In the genomic region with DNA sequence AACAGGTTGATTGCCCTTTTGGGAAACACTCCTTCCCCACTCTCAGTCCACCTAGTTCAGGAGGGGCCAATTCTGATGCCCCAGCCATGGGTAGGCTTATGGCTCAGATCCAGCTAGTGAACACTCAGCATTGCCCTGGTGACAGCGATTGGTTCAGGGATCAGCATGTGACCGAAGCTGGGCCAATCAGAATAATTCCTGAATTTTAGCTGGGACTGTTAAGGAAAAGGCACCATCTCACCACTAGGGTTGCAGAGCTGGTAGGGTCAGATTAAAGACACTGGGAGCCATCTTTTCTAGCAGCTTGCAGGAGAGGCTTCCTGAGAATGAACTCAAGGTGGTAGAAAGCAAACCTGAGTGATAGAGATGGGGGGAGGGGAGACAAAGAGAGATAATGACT, we compare ENCODE assay signal across 10 cellular contexts. TPM values are rescaled to one million over a fixed set of nuclear protein-coding genes. Genes with fewer than 3 reads are reported as not detected.
DNase-seq lines count a peak whose midpoint lies in the region; ATAC-seq and TF ChIP-seq lines count a peak whose summit lies in the region.
"Had no signal": no experiment of that assay in that cellular context is flagged by ENCODE, and none has a peak within 500 bp of the region (broad histone marks: within the 10 kb centered on the region; RNA-seq: fewer than 3 reads in every experiment).

No MANE protein-coding gene starts in this region.

- POLR2A ChIA-PET in SK-N-SH (lab: Yijun Ruan, JAX): no interaction called here

- H3K4me3 ChIP-seq in HFF-Myc (replicated peaks; ENCODE audit: low read depth, low read length): no peak overlapping the region
- no peak overlapping the region for H3K4me3 ChIP-seq in SK-N-SH (ENCODE audit: low read depth in 2 of 2, low read length in 1 of 2)
- H3K4me3 ChIP-seq in psoas muscle: no peak overlapping the region
- H3K4me3 ChIP-seq in aorta (ENCODE audit: low read length in 2 of 2): no peak overlapping the region
- H3K4me3 ChIP-seq: adrenal gland, ovary had no signal

- H3K4me2 ChIP-seq in SK-N-SH: no peak overlapping the region

- H4K20me1 ChIP-seq in SK-N-SH (ENCODE audit: insufficient read depth): no peaks in the 10 kb centered on the region

- no peaks in the 10 kb centered on the region for H3F3A ChIP-seq in SK-N-SH (replicated peaks; ENCODE audit: insufficient read depth)

- intact Hi-C loops in psoas muscle (cut with DNase I): no loop called here
- intact Hi-C loops in aorta (cut with DNase I): no loop called here

- no peak overlapping the region for H3K9ac ChIP-seq in SK-N-SH

- CTCF ChIA-PET in SK-N-SH (lab: Yijun Ruan, JAX): no interaction called here

- H3K79me2 ChIP-seq in SK-N-SH (ENCODE audit: insufficient read depth): no peaks in the 10 kb centered on the region

- WGBS in SK-N-SH (ENCODE audit: low lambda C conversion rate): no CpG with 5 or more reads among the region's 2 CpGs
- WGBS in psoas muscle, 3 donors: 48 to 95% (median 85%) methylated on average over 2 of the region's 2 CpGs
- WGBS in aorta, 2 donors: 78 to 96% methylated on average over 2 of the region's 2 CpGs

- TF ChIP-seq EP300 in SK-N-SH (IDR thresholded peaks at IDR 0.05; ENCODE audit: borderline replicate concordance in 1 of 2, low read depth in 1 of 2, low read length in 1 of 2): no peak

- TF ChIP-seq CTCF in HFF-Myc (IDR thresholded peaks at IDR 0.05; ENCODE audit: low read depth, low read length, missing control alignments) (peak; percentile 17), SK-N-SH (IDR thresholded peaks at IDR 0.05) (peak; percentile 37; the same call in 1 of the 2 replicates), psoas muscle (IDR thresholded peaks at IDR 0.05) (no peak)

- H3K27ac ChIP-seq in SK-N-SH (ENCODE audit: low read depth in 2 of 2, low read length in 1 of 2) (no peak overlapping the region), psoas muscle (no peak overlapping the region), aorta (ENCODE audit: low read depth in 1 of 2, low read length in 2 of 2) (no peak overlapping the region)
- H3K27ac ChIP-seq: adrenal gland, ovary had no signal

- H3K27me3 ChIP-seq in SK-N-SH (ENCODE audit: insufficient read depth) (no peaks in the 10 kb centered on the region; the same call in 1 of the 2 replicates), psoas muscle (ENCODE audit: insufficient read depth in 3 of 3, low read length in 2 of 3) (no peaks in the 10 kb centered on the region), aorta (ENCODE audit: control insufficient read depth in 1 of 2, insufficient read depth in 2 of 2, low read length in 1 of 2) (no peaks in the 10 kb centered on the region)
- H3K27me3 ChIP-seq: adrenal gland, ovary had no signal

- H3K9me3 ChIP-seq in SK-N-SH (no peaks in the 10 kb centered on the region), psoas muscle (no peaks in the 10 kb centered on the region), aorta (ENCODE audit: control insufficient read depth, low read length) (no peaks in the 10 kb centered on the region)
- H3K9me3 ChIP-seq: adrenal gland, ovary had no signal

- H3K9me2 ChIP-seq in SK-N-SH: no peaks in the 10 kb centered on the region

- DNase-seq in COLO829 (ENCODE audit: low spot score): peak; percentile 55
- no peak for DNase-seq in HFF-Myc (ENCODE audit: extremely low read depth, low read depth)
- peak; percentile 50 for DNase-seq in SK-N-SH
- peak; percentile 45 for DNase-seq in iPS DF 19.7 (ENCODE audit: low read depth, low spot score)
- DNase-seq in psoas muscle: no peak
- no peak for DNase-seq in foreskin melanocyte
- no peak for DNase-seq in aorta
- no peak for DNase-seq in activated naive CD4-positive, alpha-beta T cell (lab: John Stamatoyannopoulos, UW)
- DNase-seq: adrenal gland, ovary had no signal

- no peak overlapping the region for H2AFZ ChIP-seq in SK-N-SH (ENCODE audit: low read depth)

- ATAC-seq in psoas muscle (no peak), aorta (ENCODE audit: low FRiP score) (no peak)

- H3K4me1 ChIP-seq in SK-N-SH (ENCODE audit: control insufficient read depth in 1 of 2, insufficient read depth in 2 of 2, low read depth in 1 of 2, low read length in 1 of 2): no peaks in the 10 kb centered on the region
- no peaks in the 10 kb centered on the region for H3K4me1 ChIP-seq in psoas muscle
- no peaks in the 10 kb centered on the region for H3K4me1 ChIP-seq in aorta (ENCODE audit: control insufficient read depth in 1 of 2, insufficient read depth in 2 of 2, low read length in 2 of 2)
- H3K4me1 ChIP-seq: adrenal gland had no signal

- H3K36me3 ChIP-seq in SK-N-SH (replicated peaks in 1 of 2; ENCODE audit: control insufficient read depth in 1 of 2, insufficient read depth in 2 of 2, low read length in 1 of 2) (no peaks in the 10 kb centered on the region), psoas muscle (ENCODE audit: insufficient read depth in 1 of 2, low read depth in 1 of 2) (no peaks in the 10 kb centered on the region), aorta (ENCODE audit: control insufficient read depth in 1 of 2, insufficient read depth in 2 of 2, low read length in 1 of 2) (no peaks in the 10 kb centered on the region)
- H3K36me3 ChIP-seq: adrenal gland, ovary had no signal

- no peak for TF ChIP-seq RAD21 in SK-N-SH (IDR thresholded peaks at IDR 0.05; ENCODE audit: low read length)

TF ChIP-seq in SK-N-SH, 30 proteins besides CTCF, POLR2A, EP300 and RAD21:
- TF ChIP-seq, protein P1, sequence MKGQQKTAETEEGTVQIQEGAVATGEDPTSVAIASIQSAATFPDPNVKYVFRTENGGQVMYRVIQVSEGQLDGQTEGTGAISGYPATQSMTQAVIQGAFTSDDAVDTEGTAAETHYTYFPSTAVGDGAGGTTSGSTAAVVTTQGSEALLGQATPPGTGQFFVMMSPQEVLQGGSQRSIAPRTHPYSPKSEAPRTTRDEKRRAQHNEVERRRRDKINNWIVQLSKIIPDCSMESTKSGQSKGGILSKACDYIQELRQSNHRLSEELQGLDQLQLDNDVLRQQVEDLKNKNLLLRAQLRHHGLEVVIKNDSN (IDR thresholded peaks at IDR 0.05; ENCODE audit: borderline replicate concordance, low read depth): peak; percentile 78
- no peak for TF ChIP-seq MEF2A (IDR thresholded peaks at IDR 0.05; ENCODE audit: borderline replicate concordance, low read depth)

RNA-seq across cellular contexts. Expression of gene EYA2, which starts 44.4 kb away (rescaled TPM):
- polyA plus RNA-seq in SK-N-SH (2012; rRNA removed): 0.05 TPM in 1 of 2 replicates, not detected in the other
- 0.01 TPM in 1 of 2 replicates, not detected in the other for polyA plus RNA-seq in SK-N-SH (2012; cell fraction: cytosol; rRNA removed)
- 0.14 TPM in 1 of 2 replicates, not detected in the other for polyA plus RNA-seq in SK-N-SH (2012; cell fraction: nucleus; rRNA removed)
- total RNA-seq in psoas muscle: 1 to 10 TPM; 1.6 to 4.0 (median 2.8) TPM
- 1 to 10 TPM in 2 of 3 donors, under 1 TPM in 1; 0.72 to 3.0 (median 1.1) TPM for polyA plus RNA-seq in psoas muscle
- 10 to 100 TPM; 10.7 to 10.9 TPM for total RNA-seq in aorta
- polyA plus RNA-seq in aorta: 1 to 10 TPM; 1.2 to 2.8 TPM

Comparison
In these comparisons a context has a peak if more than half of its experiments do, and no peak if none do; other contexts are left out.
1. DNase-seq: peak in COLO829 (single experiment), SK-N-SH (single experiment) and iPS DF 19.7 (single experiment); none in HFF-Myc (single experiment), psoas muscle (0 of 2), foreskin melanocyte (single experiment), aorta (0 of 2) and activated naive CD4-positive, alpha-beta T cell (0 of 4).